ENCODE assay signal across 19 cellular contexts in the genomic region with DNA sequence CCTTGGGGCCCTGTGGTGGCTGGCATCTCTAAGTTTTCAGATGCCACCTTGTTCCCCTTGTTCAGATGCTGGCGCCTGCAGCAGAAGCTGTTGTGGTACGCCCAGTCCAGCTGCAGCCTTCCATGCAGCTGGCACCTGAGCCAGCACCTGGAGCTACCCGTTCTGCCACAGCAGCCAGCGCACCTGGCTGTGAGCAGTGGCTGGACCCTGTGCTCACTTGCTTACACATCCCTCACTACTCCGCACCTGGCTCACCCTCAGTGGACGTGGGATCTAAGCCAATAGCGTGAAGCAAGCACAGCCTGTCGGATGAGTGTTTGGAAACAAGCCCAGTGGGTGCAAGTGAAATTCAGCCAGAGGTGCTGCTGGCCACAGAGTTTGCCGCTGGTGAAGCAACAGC.
DNase-seq lines count a peak whose midpoint lies in the region; ATAC-seq and TF ChIP-seq lines count a peak whose summit lies in the region.
"Had no signal": no experiment of that assay in that cellular context is flagged by ENCODE, and none has a peak within 500 bp of the region (broad histone marks: within the 10 kb centered on the region; RNA-seq: fewer than 3 reads in every experiment).

No MANE protein-coding gene starts in this region.

- no peak for TF ChIP-seq CTCF in WTC11 (IDR thresholded peaks at IDR 0.05)
- TF ChIP-seq CTCF in GM13977 (IDR thresholded peaks at IDR 0.05; ENCODE audit: extremely low read depth, insufficient read depth, missing control alignments) = no peak

- H3K4me3 Mint-ChIP-seq in WTC11 = no peak overlapping the region
- H3K4me3 Mint-ChIP-seq: activated CD4-positive, alpha-beta T cell treated with anti-CD3 and anti-CD28 coated beads for 36 hours; central memory CD8-positive, alpha-beta T cell had no signal

- in situ Hi-C loops in GM13977 (cut with MboI; ENCODE audit: low pct_unique_long_range_greater_than_20kb, low sequenced_read_pairs, unreplicated experiment) = no loop called here

- POLR2A ChIA-PET in WTC11 (lab: Charles Lee) = no interaction called here

- H3K36me3 Mint-ChIP-seq in WTC11 = no peaks in the 10 kb centered on the region

- ATAC-seq in WTC11 = peak; percentile 39; the same call in 1 of the 2 replicates
- ATAC-seq in HG03045 (IDR thresholded peaks at IDR 0.05; ENCODE audit: unreplicated experiment) = no peak
- ATAC-seq: activated CD4-positive, alpha-beta T cell treated with anti-CD3 and anti-CD28 coated beads for 36 hours had no signal

- H3K9me3 Mint-ChIP-seq in WTC11 = no peaks in the 10 kb centered on the region

- peaks cover 13% of the 10 kb centered on the region for H3K4me1 Mint-ChIP-seq in WTC11
- H3K4me1 Mint-ChIP-seq: activated CD4-positive, alpha-beta T cell treated with anti-CD3 and anti-CD28 coated beads for 36 hours; central memory CD8-positive, alpha-beta T cell had no signal

- DNase-seq in DMS53 (lab: John Stamatoyannopoulos, UW) = peak; percentile 93
- peak; percentile 4 for DNase-seq in NCI-H2196 treated with DMSO at 0.1 percent for 48 hours (lab: John Stamatoyannopoulos, UW; ENCODE audit: unreplicated experiment)
- DNase-seq in WTC11 (ENCODE audit: low spot score) = no peak
- peak; percentile 77 for DNase-seq in mesenteric fat pad (ENCODE audit: low spot score)
- DNase-seq in activated naive CD4-positive, alpha-beta T cell (lab: John Stamatoyannopoulos, UW) = no peak
- DNase-seq in GM13977 (ENCODE audit: low spot score) = no peak
- DNase-seq in D341Med (ENCODE audit: low spot score) = no peak
- DNase-seq: activated CD4-positive, alpha-beta T cell treated with anti-CD3 and anti-CD28 coated beads for 36 hours; activated gamma-delta T cell; amniotic stem cell; effector memory CD4-positive, alpha-beta T cell; GOT3; kidney glomerular epithelial cell; NCI-H2227 treated with DMSO at 0.1 percent for 48 hours; stimulated activated CD4-positive, alpha-beta T cell treated with anti-CD3 and anti-CD28 coated beads, Interleukin-15, amount 100 ng/mL, for 24 hours; stomach; T1000 had no signal

- CTCF ChIA-PET in WTC11 (lab: Charles Lee) = no interaction called here

- no peaks in the 10 kb centered on the region for H3K27me3 Mint-ChIP-seq in WTC11 (ENCODE audit: low read depth)
- H3K27me3 Mint-ChIP-seq: activated CD4-positive, alpha-beta T cell treated with anti-CD3 and anti-CD28 coated beads for 36 hours; central memory CD8-positive, alpha-beta T cell had no signal

- H3K27ac Mint-ChIP-seq in WTC11 = no peak overlapping the region
- H3K27ac Mint-ChIP-seq: activated CD4-positive, alpha-beta T cell treated with anti-CD3 and anti-CD28 coated beads for 36 hours had no signal

TF ChIP-seq in WTC11, 78 proteins besides CTCF, POLR2A, EP300 and RAD21:
- TF ChIP-seq ATF6 (CRISPR knock-in tag; IDR thresholded peaks at IDR 0.05) = no peak
- no peak for TF ChIP-seq GRHL2 (CRISPR knock-in tag; IDR thresholded peaks at IDR 0.05; ENCODE audit: insufficient replicate concordance, severe bottlenecking)
- no peak for TF ChIP-seq CREM (CRISPR knock-in tag; IDR thresholded peaks at IDR 0.05)
- no peak for TF ChIP-seq AR (CRISPR knock-in tag; IDR thresholded peaks at IDR 0.05)

Comparison
In these comparisons a context has a peak if more than half of its experiments do, and no peak if none do; other contexts are left out.
1. DNase-seq: peak in DMS53 (single experiment), NCI-H2196 treated with DMSO at 0.1 percent for 48 hours (single experiment) and mesenteric fat pad (single experiment); none in WTC11 (single experiment), activated naive CD4-positive, alpha-beta T cell (0 of 4), GM13977 (single experiment) and D341Med (single experiment).